10 cellular contexts compared by ENCODE assay signal in genomic region chr2:111219285-111219684, GRCh38.
DNase-seq lines count a peak whose midpoint lies in the region; ATAC-seq and TF ChIP-seq lines count a peak whose summit lies in the region.
"Had no signal": no experiment of that assay in that cellular context is flagged by ENCODE, and none has a peak within 500 bp of the region (broad histone marks: within the 10 kb centered on the region; RNA-seq: fewer than 3 reads in every experiment).

No MANE protein-coding gene starts in this region.

- H3K27ac ChIP-seq in mammary epithelial cell (ENCODE audit: insufficient read depth, low read depth, low read length) (no peak overlapping the region), osteoblast (ENCODE audit: low read depth, low read length) (no peak overlapping the region)
- H3K27ac ChIP-seq: skin epidermis had no signal

- no peaks in the 10 kb centered on the region for H3K9me3 ChIP-seq in mammary epithelial cell (replicated peaks; ENCODE audit: insufficient read depth, low read length)
- no peaks in the 10 kb centered on the region for H3K9me3 ChIP-seq in osteoblast (ENCODE audit: low read depth, low read length)

- CTCF ChIA-PET in mammary epithelial cell (lab: Charles Lee; ENCODE audit: low non-redundant PET), result no interaction called here

- H3K4me3 ChIP-seq in astrocyte of the spinal cord (ENCODE audit: low read depth, low read length), result no peak overlapping the region
- no peak overlapping the region for H3K4me3 ChIP-seq in mammary epithelial cell (replicated peaks in 1 of 3; ENCODE audit: insufficient read depth in 1 of 3, low read depth in 2 of 3, low read length in 3 of 3)
- H3K4me3 ChIP-seq in osteoblast (ENCODE audit: insufficient read depth, low read length), result no peak overlapping the region
- H3K4me3 ChIP-seq: skin epidermis had no signal

- no TSS peak for BruUV-seq in mammary epithelial cell (replicated peaks; lab: Mats Ljungman, UMichigan)

- H3K79me2 ChIP-seq in mammary epithelial cell (ENCODE audit: insufficient read depth, low read length) (no peaks in the 10 kb centered on the region), osteoblast (ENCODE audit: insufficient read depth, low read length) (no peaks in the 10 kb centered on the region)

- ATAC-seq in GM21381 (IDR thresholded peaks at IDR 0.05; ENCODE audit: unreplicated experiment) (peak; percentile 85), HG03354 (IDR thresholded peaks at IDR 0.05; ENCODE audit: poor library complexity, severe bottlenecking, unreplicated experiment) (peak; percentile 91)

- no peak overlapping the region for H3K4me2 ChIP-seq in mammary epithelial cell (ENCODE audit: insufficient read depth, low read depth, low read length)
- no peak overlapping the region for H3K4me2 ChIP-seq in osteoblast (ENCODE audit: insufficient read depth, low read length)

- H4K20me1 ChIP-seq in mammary epithelial cell (ENCODE audit: insufficient read depth, low read length) (no peaks in the 10 kb centered on the region), osteoblast (ENCODE audit: insufficient read depth, low read length) (peaks cover 4% of the 10 kb centered on the region)

- H3K4me1 ChIP-seq in mammary epithelial cell (ENCODE audit: insufficient read depth, low read length), result no peaks in the 10 kb centered on the region
- no peaks in the 10 kb centered on the region for H3K4me1 ChIP-seq in osteoblast (ENCODE audit: insufficient read depth, low read length)

- H2AFZ ChIP-seq in mammary epithelial cell (ENCODE audit: low read depth, low read length), result no peak overlapping the region
- H2AFZ ChIP-seq in osteoblast (ENCODE audit: low read length), result no peak overlapping the region

- intact Hi-C loops in mammary epithelial cell (cut with micrococcal nuclease), result no loop called here

- 41% methylated on average over 6 of the region's 6 CpGs for WGBS in mammary epithelial cell (ENCODE audit: low coverage, missing lambda C conversion rate)

- dilution Hi-C loops in mammary epithelial cell (cut with HindIII; ENCODE audit: low sequenced_read_pairs), result no loop called here

- in situ Hi-C loops in astrocyte of the spinal cord (cut with HindIII; ENCODE audit: low sequenced_read_pairs), result no loop called here
- in situ Hi-C loops in mammary epithelial cell (cut with MboI; ENCODE audit: low sequenced_read_pairs in 2 of 2), result no loop called here

- no peak for TF ChIP-seq CTCF in GM10266 (IDR thresholded peaks at IDR 0.05; ENCODE audit: control insufficient read depth, insufficient read depth, low read depth, missing control alignments)
- TF ChIP-seq CTCF in astrocyte of the spinal cord (IDR thresholded peaks at IDR 0.05; ENCODE audit: low read depth, low read length), result no peak
- no peak for TF ChIP-seq CTCF in mammary epithelial cell (conservative IDR thresholded peaks at IDR 0.05 in 1 of 2, IDR thresholded peaks at IDR 0.05 in 1 of 2; ENCODE audit: extremely low read depth in 1 of 2, insufficient read depth in 1 of 2, low read depth in 1 of 2, low read length in 2 of 2)
- no peak for TF ChIP-seq CTCF in osteoblast (IDR thresholded peaks at IDR 0.05; ENCODE audit: extremely low read depth, low read depth, low read length)

- DNase-seq in GM10266 (ENCODE audit: extremely low spot score) (peak; percentile 36), astrocyte of the spinal cord (ENCODE audit: low read depth, low spot score) (peak; percentile 54), mammary epithelial cell (no peak), DMS79 treated with DMSO at 0.1 percent for 48 hours (lab: John Stamatoyannopoulos, UW) (no peak), osteoblast (ENCODE audit: insufficient read length, low spot score, missing footprints) (no peak), DMS114 treated with DMSO at 0.1 percent for 48 hours (lab: John Stamatoyannopoulos, UW; ENCODE audit: unreplicated experiment) (no peak)
- DNase-seq: CD4-positive, CD25-positive, alpha-beta regulatory T cell had no signal

- no peak overlapping the region for H3K9ac ChIP-seq in mammary epithelial cell (ENCODE audit: insufficient read depth, low read length)

- no peaks in the 10 kb centered on the region for H3K36me3 ChIP-seq in mammary epithelial cell (ENCODE audit: insufficient read depth, low read length)
- no peaks in the 10 kb centered on the region for H3K36me3 ChIP-seq in osteoblast (ENCODE audit: insufficient read depth, low read length)

- H3K27me3 ChIP-seq in mammary epithelial cell (ENCODE audit: insufficient read depth, low read length), result no peaks in the 10 kb centered on the region
- no peaks in the 10 kb centered on the region for H3K27me3 ChIP-seq in osteoblast (ENCODE audit: insufficient read depth, low read length)

Comparison
In these comparisons a context has a peak if more than half of its experiments do, and no peak if none do; other contexts are left out.
1. DNase-seq: peak in GM10266 (single experiment) and astrocyte of the spinal cord (single experiment); none in mammary epithelial cell (single experiment), DMS79 treated with DMSO at 0.1 percent for 48 hours (single experiment), osteoblast (single experiment) and DMS114 treated with DMSO at 0.1 percent for 48 hours (single experiment).